ENCODE assay signal across 1 cellular context in the genomic region with DNA sequence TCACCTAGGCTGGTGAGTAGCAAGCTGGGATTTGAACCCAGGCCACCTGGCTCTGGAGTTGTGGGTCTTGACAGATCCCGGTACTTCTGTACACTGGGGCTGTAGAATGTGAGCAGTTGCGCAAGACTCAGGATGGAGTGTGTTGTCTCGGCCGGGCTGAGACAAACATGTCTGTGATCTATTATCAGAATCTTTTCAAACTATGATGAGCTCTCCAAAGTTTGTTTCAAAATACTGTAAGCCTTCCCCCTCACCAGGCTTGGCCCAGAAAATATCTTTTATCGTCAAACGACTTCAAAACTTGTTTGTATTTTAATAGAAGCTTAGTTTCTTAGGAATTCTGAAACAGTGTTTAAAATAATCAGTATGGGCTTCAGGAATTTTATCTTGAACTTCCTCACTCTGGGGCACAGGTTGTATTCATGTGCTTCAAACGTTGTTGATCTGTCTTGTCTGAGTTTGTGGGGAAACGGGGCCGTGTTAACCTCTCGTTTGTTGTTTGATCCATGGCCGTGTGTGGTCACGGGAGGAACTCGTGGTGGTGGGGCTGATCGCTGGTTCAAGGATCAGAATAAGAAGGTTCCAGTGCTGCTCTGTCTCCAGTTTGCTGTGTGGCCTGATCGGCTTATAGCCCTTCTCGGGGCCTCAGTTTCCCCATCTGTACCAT.
TF ChIP-seq lines count a peak whose summit lies in the region.

No MANE protein-coding gene starts in this region.

TF ChIP-seq in K562, 482 proteins besides CTCF, POLR2A, EP300 and RAD21 (continued from another document and continues in another):
- TF ChIP-seq, protein P1, sequence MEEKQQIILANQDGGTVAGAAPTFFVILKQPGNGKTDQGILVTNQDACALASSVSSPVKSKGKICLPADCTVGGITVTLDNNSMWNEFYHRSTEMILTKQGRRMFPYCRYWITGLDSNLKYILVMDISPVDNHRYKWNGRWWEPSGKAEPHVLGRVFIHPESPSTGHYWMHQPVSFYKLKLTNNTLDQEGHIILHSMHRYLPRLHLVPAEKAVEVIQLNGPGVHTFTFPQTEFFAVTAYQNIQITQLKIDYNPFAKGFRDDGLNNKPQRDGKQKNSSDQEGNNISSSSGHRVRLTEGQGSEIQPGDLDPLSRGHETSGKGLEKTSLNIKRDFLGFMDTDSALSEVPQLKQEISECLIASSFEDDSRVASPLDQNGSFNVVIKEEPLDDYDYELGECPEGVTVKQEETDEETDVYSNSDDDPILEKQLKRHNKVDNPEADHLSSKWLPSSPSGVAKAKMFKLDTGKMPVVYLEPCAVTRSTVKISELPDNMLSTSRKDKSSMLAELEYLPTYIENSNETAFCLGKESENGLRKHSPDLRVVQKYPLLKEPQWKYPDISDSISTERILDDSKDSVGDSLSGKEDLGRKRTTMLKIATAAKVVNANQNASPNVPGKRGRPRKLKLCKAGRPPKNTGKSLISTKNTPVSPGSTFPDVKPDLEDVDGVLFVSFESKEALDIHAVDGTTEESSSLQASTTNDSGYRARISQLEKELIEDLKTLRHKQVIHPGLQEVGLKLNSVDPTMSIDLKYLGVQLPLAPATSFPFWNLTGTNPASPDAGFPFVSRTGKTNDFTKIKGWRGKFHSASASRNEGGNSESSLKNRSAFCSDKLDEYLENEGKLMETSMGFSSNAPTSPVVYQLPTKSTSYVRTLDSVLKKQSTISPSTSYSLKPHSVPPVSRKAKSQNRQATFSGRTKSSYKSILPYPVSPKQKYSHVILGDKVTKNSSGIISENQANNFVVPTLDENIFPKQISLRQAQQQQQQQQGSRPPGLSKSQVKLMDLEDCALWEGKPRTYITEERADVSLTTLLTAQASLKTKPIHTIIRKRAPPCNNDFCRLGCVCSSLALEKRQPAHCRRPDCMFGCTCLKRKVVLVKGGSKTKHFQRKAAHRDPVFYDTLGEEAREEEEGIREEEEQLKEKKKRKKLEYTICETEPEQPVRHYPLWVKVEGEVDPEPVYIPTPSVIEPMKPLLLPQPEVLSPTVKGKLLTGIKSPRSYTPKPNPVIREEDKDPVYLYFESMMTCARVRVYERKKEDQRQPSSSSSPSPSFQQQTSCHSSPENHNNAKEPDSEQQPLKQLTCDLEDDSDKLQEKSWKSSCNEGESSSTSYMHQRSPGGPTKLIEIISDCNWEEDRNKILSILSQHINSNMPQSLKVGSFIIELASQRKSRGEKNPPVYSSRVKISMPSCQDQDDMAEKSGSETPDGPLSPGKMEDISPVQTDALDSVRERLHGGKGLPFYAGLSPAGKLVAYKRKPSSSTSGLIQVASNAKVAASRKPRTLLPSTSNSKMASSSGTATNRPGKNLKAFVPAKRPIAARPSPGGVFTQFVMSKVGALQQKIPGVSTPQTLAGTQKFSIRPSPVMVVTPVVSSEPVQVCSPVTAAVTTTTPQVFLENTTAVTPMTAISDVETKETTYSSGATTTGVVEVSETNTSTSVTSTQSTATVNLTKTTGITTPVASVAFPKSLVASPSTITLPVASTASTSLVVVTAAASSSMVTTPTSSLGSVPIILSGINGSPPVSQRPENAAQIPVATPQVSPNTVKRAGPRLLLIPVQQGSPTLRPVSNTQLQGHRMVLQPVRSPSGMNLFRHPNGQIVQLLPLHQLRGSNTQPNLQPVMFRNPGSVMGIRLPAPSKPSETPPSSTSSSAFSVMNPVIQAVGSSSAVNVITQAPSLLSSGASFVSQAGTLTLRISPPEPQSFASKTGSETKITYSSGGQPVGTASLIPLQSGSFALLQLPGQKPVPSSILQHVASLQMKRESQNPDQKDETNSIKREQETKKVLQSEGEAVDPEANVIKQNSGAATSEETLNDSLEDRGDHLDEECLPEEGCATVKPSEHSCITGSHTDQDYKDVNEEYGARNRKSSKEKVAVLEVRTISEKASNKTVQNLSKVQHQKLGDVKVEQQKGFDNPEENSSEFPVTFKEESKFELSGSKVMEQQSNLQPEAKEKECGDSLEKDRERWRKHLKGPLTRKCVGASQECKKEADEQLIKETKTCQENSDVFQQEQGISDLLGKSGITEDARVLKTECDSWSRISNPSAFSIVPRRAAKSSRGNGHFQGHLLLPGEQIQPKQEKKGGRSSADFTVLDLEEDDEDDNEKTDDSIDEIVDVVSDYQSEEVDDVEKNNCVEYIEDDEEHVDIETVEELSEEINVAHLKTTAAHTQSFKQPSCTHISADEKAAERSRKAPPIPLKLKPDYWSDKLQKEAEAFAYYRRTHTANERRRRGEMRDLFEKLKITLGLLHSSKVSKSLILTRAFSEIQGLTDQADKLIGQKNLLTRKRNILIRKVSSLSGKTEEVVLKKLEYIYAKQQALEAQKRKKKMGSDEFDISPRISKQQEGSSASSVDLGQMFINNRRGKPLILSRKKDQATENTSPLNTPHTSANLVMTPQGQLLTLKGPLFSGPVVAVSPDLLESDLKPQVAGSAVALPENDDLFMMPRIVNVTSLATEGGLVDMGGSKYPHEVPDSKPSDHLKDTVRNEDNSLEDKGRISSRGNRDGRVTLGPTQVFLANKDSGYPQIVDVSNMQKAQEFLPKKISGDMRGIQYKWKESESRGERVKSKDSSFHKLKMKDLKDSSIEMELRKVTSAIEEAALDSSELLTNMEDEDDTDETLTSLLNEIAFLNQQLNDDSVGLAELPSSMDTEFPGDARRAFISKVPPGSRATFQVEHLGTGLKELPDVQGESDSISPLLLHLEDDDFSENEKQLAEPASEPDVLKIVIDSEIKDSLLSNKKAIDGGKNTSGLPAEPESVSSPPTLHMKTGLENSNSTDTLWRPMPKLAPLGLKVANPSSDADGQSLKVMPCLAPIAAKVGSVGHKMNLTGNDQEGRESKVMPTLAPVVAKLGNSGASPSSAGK (IDR thresholded peaks at IDR 0.05): peak; percentile 74
- TF ChIP-seq THAP12 (CRISPR knock-in tag; IDR thresholded peaks at IDR 0.05) (no peak), HDAC2 (IDR thresholded peaks at IDR 0.05) (no peak), PTRF (tag; IDR thresholded peaks at IDR 0.05) (0 out of 2 replicates have a peak, but pooled peaks have one; percentile 9), CBX3 (IDR thresholded peaks at IDR 0.05; ENCODE audit: borderline replicate concordance in 1 of 2, low read length in 2 of 2) (peak in 1 of 2 experiments; percentile 64; a peak in 1 of 3 replicates), ARID2 (IDR thresholded peaks at IDR 0.05) (no peak), JUND (IDR thresholded peaks at IDR 0.05; ENCODE audit: borderline replicate concordance, low read depth, low read length) (peak; percentile 37; the same call in 1 of the 2 replicates), JUND (tag; IDR thresholded peaks at IDR 0.05; ENCODE audit: borderline replicate concordance, low read depth, low read length) (peak; percentile 30; the same call in 1 of the 3 replicates), PHF20 (IDR thresholded peaks at IDR 0.05; ENCODE audit: partially characterized antibody) (no peak), FOXJ3 (CRISPR knock-in tag; IDR thresholded peaks at IDR 0.05) (no peak), RBBP5 (IDR thresholded peaks at IDR 0.05; ENCODE audit: borderline replicate concordance, insufficient read depth, low read length, poor library complexity, severe bottlenecking) (peak; percentile 7), TEAD4 (IDR thresholded peaks at IDR 0.05; ENCODE audit: low read length) (peak; percentile 29; the same call in 1 of the 2 replicates), TEAD4 (CRISPR knock-in tag; IDR thresholded peaks at IDR 0.05; ENCODE audit: borderline replicate concordance) (no peak), POLR2G (IDR thresholded peaks at IDR 0.05; ENCODE audit: low read depth, low read length) (no peak), FOSL1 (tag; conservative IDR thresholded peaks at IDR 0.05) (0 out of 2 replicates have a peak, but pooled peaks have one; percentile 9), HDGF (IDR thresholded peaks at IDR 0.05) (no peak), ZBTB17 (CRISPR knock-in tag; IDR thresholded peaks at IDR 0.05) (no peak), SMARCA4 (IDR thresholded peaks at IDR 0.05) (peak; percentile 37; the same call in 1 of the 2 replicates), MIER1 (IDR thresholded peaks at IDR 0.05; ENCODE audit: low read depth) (no peak), GABPA (tag; conservative IDR thresholded peaks at IDR 0.05; ENCODE audit: low read depth) (peak; percentile 31; the same call in 1 of the 2 replicates)
- TF ChIP-seq, protein P2, sequence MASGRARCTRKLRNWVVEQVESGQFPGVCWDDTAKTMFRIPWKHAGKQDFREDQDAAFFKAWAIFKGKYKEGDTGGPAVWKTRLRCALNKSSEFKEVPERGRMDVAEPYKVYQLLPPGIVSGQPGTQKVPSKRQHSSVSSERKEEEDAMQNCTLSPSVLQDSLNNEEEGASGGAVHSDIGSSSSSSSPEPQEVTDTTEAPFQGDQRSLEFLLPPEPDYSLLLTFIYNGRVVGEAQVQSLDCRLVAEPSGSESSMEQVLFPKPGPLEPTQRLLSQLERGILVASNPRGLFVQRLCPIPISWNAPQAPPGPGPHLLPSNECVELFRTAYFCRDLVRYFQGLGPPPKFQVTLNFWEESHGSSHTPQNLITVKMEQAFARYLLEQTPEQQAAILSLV (tag; IDR thresholded peaks at IDR 0.05): peak; percentile 89
- TF ChIP-seq, protein P3, sequence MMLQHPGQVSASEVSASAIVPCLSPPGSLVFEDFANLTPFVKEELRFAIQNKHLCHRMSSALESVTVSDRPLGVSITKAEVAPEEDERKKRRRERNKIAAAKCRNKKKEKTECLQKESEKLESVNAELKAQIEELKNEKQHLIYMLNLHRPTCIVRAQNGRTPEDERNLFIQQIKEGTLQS (IDR thresholded peaks at IDR 0.05): peak; percentile 77
- TF ChIP-seq, protein P3 (CRISPR knock-in tag; conservative IDR thresholded peaks at IDR 0.05): no peak
- TF ChIP-seq, protein P4, sequence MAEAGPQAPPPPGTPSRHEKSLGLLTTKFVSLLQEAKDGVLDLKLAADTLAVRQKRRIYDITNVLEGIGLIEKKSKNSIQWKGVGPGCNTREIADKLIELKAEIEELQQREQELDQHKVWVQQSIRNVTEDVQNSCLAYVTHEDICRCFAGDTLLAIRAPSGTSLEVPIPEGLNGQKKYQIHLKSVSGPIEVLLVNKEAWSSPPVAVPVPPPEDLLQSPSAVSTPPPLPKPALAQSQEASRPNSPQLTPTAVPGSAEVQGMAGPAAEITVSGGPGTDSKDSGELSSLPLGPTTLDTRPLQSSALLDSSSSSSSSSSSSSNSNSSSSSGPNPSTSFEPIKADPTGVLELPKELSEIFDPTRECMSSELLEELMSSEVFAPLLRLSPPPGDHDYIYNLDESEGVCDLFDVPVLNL (CRISPR knock-in tag; IDR thresholded peaks at IDR 0.05; ENCODE audit: low read depth): no peak
- TF ChIP-seq, protein P5, sequence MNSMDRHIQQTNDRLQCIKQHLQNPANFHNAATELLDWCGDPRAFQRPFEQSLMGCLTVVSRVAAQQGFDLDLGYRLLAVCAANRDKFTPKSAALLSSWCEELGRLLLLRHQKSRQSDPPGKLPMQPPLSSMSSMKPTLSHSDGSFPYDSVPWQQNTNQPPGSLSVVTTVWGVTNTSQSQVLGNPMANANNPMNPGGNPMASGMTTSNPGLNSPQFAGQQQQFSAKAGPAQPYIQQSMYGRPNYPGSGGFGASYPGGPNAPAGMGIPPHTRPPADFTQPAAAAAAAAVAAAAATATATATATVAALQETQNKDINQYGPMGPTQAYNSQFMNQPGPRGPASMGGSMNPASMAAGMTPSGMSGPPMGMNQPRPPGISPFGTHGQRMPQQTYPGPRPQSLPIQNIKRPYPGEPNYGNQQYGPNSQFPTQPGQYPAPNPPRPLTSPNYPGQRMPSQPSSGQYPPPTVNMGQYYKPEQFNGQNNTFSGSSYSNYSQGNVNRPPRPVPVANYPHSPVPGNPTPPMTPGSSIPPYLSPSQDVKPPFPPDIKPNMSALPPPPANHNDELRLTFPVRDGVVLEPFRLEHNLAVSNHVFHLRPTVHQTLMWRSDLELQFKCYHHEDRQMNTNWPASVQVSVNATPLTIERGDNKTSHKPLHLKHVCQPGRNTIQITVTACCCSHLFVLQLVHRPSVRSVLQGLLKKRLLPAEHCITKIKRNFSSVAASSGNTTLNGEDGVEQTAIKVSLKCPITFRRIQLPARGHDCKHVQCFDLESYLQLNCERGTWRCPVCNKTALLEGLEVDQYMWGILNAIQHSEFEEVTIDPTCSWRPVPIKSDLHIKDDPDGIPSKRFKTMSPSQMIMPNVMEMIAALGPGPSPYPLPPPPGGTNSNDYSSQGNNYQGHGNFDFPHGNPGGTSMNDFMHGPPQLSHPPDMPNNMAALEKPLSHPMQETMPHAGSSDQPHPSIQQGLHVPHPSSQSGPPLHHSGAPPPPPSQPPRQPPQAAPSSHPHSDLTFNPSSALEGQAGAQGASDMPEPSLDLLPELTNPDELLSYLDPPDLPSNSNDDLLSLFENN (IDR thresholded peaks at IDR 0.05; ENCODE audit: low read depth in 2 of 2, low read length in 2 of 2): no peak
